In the genomic region with DNA sequence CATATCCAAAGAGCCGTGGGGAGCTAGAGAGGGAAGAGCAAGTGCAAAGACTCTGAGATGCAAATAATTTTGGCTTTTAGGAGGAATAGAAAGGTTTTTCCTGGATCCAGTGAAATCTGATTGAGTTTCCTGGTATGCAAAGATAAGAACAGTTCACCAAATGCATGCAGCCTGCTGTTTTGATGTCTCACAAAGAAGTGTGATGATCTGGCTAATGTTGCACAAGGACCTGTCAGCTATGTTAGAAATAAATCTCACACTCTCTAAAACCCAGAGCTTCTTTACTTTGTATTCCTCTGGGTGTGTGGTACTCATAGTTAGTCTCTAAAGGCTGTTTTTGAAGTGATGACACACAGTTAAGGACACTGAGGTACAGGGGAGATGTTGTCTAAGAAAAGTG, we compare ENCODE assay signal across 23 cellular contexts.
A peak's percentile ranks its signal among the peaks of the same experiment; 100 is the strongest.
DNase-seq lines count a peak whose midpoint lies in the region; ATAC-seq and TF ChIP-seq lines count a peak whose summit lies in the region.
"Had no signal": no experiment of that assay in that cellular context is flagged by ENCODE, and none has a peak within 500 bp of the region (broad histone marks: within the 10 kb centered on the region; RNA-seq: fewer than 3 reads in every experiment).

No MANE protein-coding gene starts in this region.

- H3K9ac ChIP-seq in endodermal cell (ENCODE audit: extremely low read depth, low read length, poor library complexity, severe bottlenecking) (no peak overlapping the region), liver (ENCODE audit: low read depth in 1 of 2, low read length in 2 of 2) (no peak overlapping the region)
- H3K9ac ChIP-seq: BLaER1 treated with 17β-estradiol and CSF1 and Interleukin-3, amounts not matched to agents 10 nM and 100 nM had no signal

- H3K4me3 Mint-ChIP-seq in endodermal cell (no peak overlapping the region), osteocyte (ENCODE audit: unreplicated experiment) (no peak overlapping the region)
- no peak overlapping the region for H3K4me3 Mint-ChIP-seq in activated naive CD4-positive, alpha-beta T cell treated with anti-CD3 and anti-CD28 coated beads, Interleukin-2, amount 10 ng/mL, durations not matched to agents 7 days and 5 days
- H3K4me3 Mint-ChIP-seq: CD14-positive monocyte; CD4-positive, alpha-beta T cell; CD8-positive, alpha-beta memory T cell; GM23338; H9 had no signal

- no peaks in the 10 kb centered on the region for H3K27me3 Mint-ChIP-seq in endodermal cell (ENCODE audit: insufficient read depth)
- no peaks in the 10 kb centered on the region for H3K27me3 Mint-ChIP-seq in osteocyte (ENCODE audit: unreplicated experiment)
- no peaks in the 10 kb centered on the region for H3K27me3 Mint-ChIP-seq in activated naive CD4-positive, alpha-beta T cell treated with anti-CD3 and anti-CD28 coated beads, Interleukin-2, amount 10 ng/mL, durations not matched to agents 7 days and 5 days

- WGBS in endodermal cell (ENCODE audit: insufficient coverage in 1 of 2, insufficient read length in 1 of 2), 2 experiments = 86 to 92% methylated on average over 1 of the region's 1 CpG
- 24% methylated on average over 1 of the region's 1 CpG for WGBS in liver

- CTCF ChIA-PET in activated naive CD4-positive, alpha-beta T cell treated with anti-CD3 and anti-CD28 coated beads, Interleukin-2, amount 10 ng/mL, durations not matched to agents 7 days and 5 days (lab: Charles Lee) = no interaction called here

- TF ChIP-seq RAD21 in liver (IDR thresholded peaks at IDR 0.05) = no peak

- TF ChIP-seq CTCF in endodermal cell (conservative IDR thresholded peaks at IDR 0.05) (no peak), liver (IDR thresholded peaks at IDR 0.05; ENCODE audit: low read depth, low read length, missing input control) (no peak), osteocyte (IDR thresholded peaks at IDR 0.05) (no peak)

- H3K4me1 ChIP-seq in endodermal cell (ENCODE audit: control insufficient read depth, insufficient read depth, low read length) (no peaks in the 10 kb centered on the region), liver (ENCODE audit: control insufficient read depth in 4 of 4, insufficient read depth in 4 of 4, low read length in 3 of 4) (peaks cover 3 to 32% (median 14%) of the 10 kb centered on the region in 4 donors)
- H3K4me1 ChIP-seq: A549; BE2C; BLaER1 treated with 17β-estradiol and CSF1 and Interleukin-3, amounts not matched to agents 10 nM and 100 nM had no signal

- H3K9me3 ChIP-seq in endodermal cell (ENCODE audit: control insufficient read depth, low read length) (no peaks in the 10 kb centered on the region), liver (ENCODE audit: control insufficient read depth in 4 of 4, low read length in 3 of 4) (no peaks in the 10 kb centered on the region)
- H3K9me3 ChIP-seq: A549, BE2C had no signal

- H3K9me3 Mint-ChIP-seq in endodermal cell = no peaks in the 10 kb centered on the region
- H3K9me3 Mint-ChIP-seq in osteocyte (ENCODE audit: unreplicated experiment) = no peaks in the 10 kb centered on the region
- no peaks in the 10 kb centered on the region for H3K9me3 Mint-ChIP-seq in activated naive CD4-positive, alpha-beta T cell treated with anti-CD3 and anti-CD28 coated beads, Interleukin-2, amount 10 ng/mL, durations not matched to agents 7 days and 5 days
- H3K9me3 Mint-ChIP-seq: H9 had no signal

- H3K27ac ChIP-seq in endodermal cell (ENCODE audit: low read depth, low read length) (no peak overlapping the region), liver (ENCODE audit: low read depth in 1 of 2, low read length in 2 of 2) (peak overlapping the region; percentile 5 to 9)
- H3K27ac ChIP-seq: A549; BLaER1 treated with 17β-estradiol and CSF1 and Interleukin-3, amounts not matched to agents 10 nM and 100 nM had no signal

- H3K4me1 Mint-ChIP-seq in endodermal cell (no peaks in the 10 kb centered on the region), osteocyte (ENCODE audit: unreplicated experiment) (no peaks in the 10 kb centered on the region)
- no peaks in the 10 kb centered on the region for H3K4me1 Mint-ChIP-seq in activated naive CD4-positive, alpha-beta T cell treated with anti-CD3 and anti-CD28 coated beads, Interleukin-2, amount 10 ng/mL, durations not matched to agents 7 days and 5 days
- H3K4me1 Mint-ChIP-seq: CD14-positive monocyte; CD8-positive, alpha-beta memory T cell; H9 had no signal

- DNase-seq in endodermal cell (peak; percentile 1), left colon (no peak), osteocyte (ENCODE audit: extremely low spot score, unreplicated experiment) (peak; percentile 5), NCI-H1417 treated with DMSO at 0.1 percent for 48 hours (lab: John Stamatoyannopoulos, UW) (no peak)
- DNase-seq in stimulated activated CD4-positive, alpha-beta T cell treated with anti-CD3 and anti-CD28 coated beads, Interleukin-2, amount 100 ng/mL, for 48 hours = no peak
- no peak for DNase-seq in activated naive CD4-positive, alpha-beta T cell treated with anti-CD3 and anti-CD28 coated beads, Interleukin-2, amount 10 ng/mL, durations not matched to agents 7 days and 5 days
- DNase-seq: 8988T; ACHN; AML-193; BE2C; CD4-positive, alpha-beta T cell; CD8-positive, alpha-beta memory T cell; DMS 273 treated with DMSO at 0.1 percent for 48 hours; DMS79; EL; GF-D8; H9 had no signal

- H3K36me3 Mint-ChIP-seq in endodermal cell (ENCODE audit: low read depth) (no peaks in the 10 kb centered on the region), osteocyte (ENCODE audit: unreplicated experiment) (no peaks in the 10 kb centered on the region)
- H3K36me3 Mint-ChIP-seq in activated naive CD4-positive, alpha-beta T cell treated with anti-CD3 and anti-CD28 coated beads, Interleukin-2, amount 10 ng/mL, durations not matched to agents 7 days and 5 days = no peaks in the 10 kb centered on the region
- H3K36me3 Mint-ChIP-seq: CD14-positive monocyte; CD8-positive, alpha-beta memory T cell had no signal

- H3K4me3 ChIP-seq in endodermal cell (ENCODE audit: low read length) (no peak overlapping the region), liver (ENCODE audit: low read depth in 1 of 3, low read length in 3 of 3) (peak overlapping the region in 1 of 3 donors; percentile 36)
- H3K4me3 ChIP-seq: A549; BLaER1 treated with 17β-estradiol and CSF1 and Interleukin-3, amounts not matched to agents 10 nM and 100 nM; GM23338 had no signal

- intact Hi-C loops in left colon (cut with DNase I, micrococcal nuclease) = no loop called here

- H3K27me3 ChIP-seq in endodermal cell (ENCODE audit: control insufficient read depth, insufficient read depth, low read length, poor library complexity, severe bottlenecking) = no peaks in the 10 kb centered on the region
- no peaks in the 10 kb centered on the region for H3K27me3 ChIP-seq in liver (ENCODE audit: control insufficient read depth in 4 of 4, insufficient read depth in 4 of 4, low read length in 3 of 4)
- H3K27me3 ChIP-seq: BE2C; BLaER1 treated with 17β-estradiol and CSF1 and Interleukin-3, amounts not matched to agents 10 nM and 100 nM had no signal

- H3K27ac Mint-ChIP-seq in endodermal cell = no peak overlapping the region
- no peak overlapping the region for H3K27ac Mint-ChIP-seq in osteocyte (ENCODE audit: unreplicated experiment)
- no peak overlapping the region for H3K27ac Mint-ChIP-seq in activated naive CD4-positive, alpha-beta T cell treated with anti-CD3 and anti-CD28 coated beads, Interleukin-2, amount 10 ng/mL, durations not matched to agents 7 days and 5 days
- H3K27ac Mint-ChIP-seq: CD14-positive monocyte; CD4-positive, alpha-beta T cell; CD8-positive, alpha-beta memory T cell; GM23338 had no signal

- peak; percentile 20 for ATAC-seq in left colon
- ATAC-seq: A549, GM23338, HCT116 had no signal

- H3K36me3 ChIP-seq in endodermal cell (ENCODE audit: control insufficient read depth, insufficient read depth, low read length) = no peaks in the 10 kb centered on the region
- no peaks in the 10 kb centered on the region for H3K36me3 ChIP-seq in liver (ENCODE audit: control insufficient read depth in 4 of 4, insufficient read depth in 3 of 4, low read depth in 1 of 4, low read length in 3 of 4)
- H3K36me3 ChIP-seq: BE2C; BLaER1 treated with 17β-estradiol and CSF1 and Interleukin-3, amounts not matched to agents 10 nM and 100 nM had no signal

TF ChIP-seq in liver, 16 proteins besides CTCF, POLR2A, EP300 and RAD21:
- TF ChIP-seq JUND (IDR thresholded peaks at IDR 0.05) (no peak), RXRA (IDR thresholded peaks at IDR 0.05) (no peak)

Comparison
In these comparisons a context has a peak if more than half of its experiments do, and no peak if none do; other contexts are left out.
1. DNase-seq: peak in endodermal cell (single experiment) and osteocyte (single experiment); none in left colon (0 of 2), stimulated activated CD4-positive, alpha-beta T cell treated with anti-CD3 and anti-CD28 coated beads, Interleukin-2, amount 100 ng/mL, for 48 hours (0 of 2), NCI-H1417 treated with DMSO at 0.1 percent for 48 hours (single experiment) and activated naive CD4-positive, alpha-beta T cell treated with anti-CD3 and anti-CD28 coated beads, Interleukin-2, amount 10 ng/mL, durations not matched to agents 7 days and 5 days (single experiment).